In genomic region chr5:142474426-142474825, GRCh38 we compare ENCODE assay signal across 15 cellular contexts.
DNase-seq lines count a peak whose midpoint lies in the region; ATAC-seq, FAIRE-seq and TF ChIP-seq lines count a peak whose summit lies in the region.
"Had no signal": no experiment of that assay in that cellular context is flagged by ENCODE, and none has a peak within 500 bp of the region (broad histone marks: within the 10 kb centered on the region; RNA-seq: fewer than 3 reads in every experiment).

No MANE protein-coding gene starts in this region.

- TF ChIP-seq CTCF in choroid plexus epithelial cell (conservative IDR thresholded peaks at IDR 0.05; ENCODE audit: low read depth, low read length) (no peak), GM13977 (IDR thresholded peaks at IDR 0.05; ENCODE audit: extremely low read depth, insufficient read depth, missing control alignments) (no peak), D721Med (IDR thresholded peaks at IDR 0.05; ENCODE audit: insufficient read depth, missing control alignments) (no peak)

- H3K4me3 Mint-ChIP-seq in activated naive CD8-positive, alpha-beta T cell, result no peak overlapping the region
- H3K4me3 Mint-ChIP-seq in activated naive CD8-positive, alpha-beta T cell treated with anti-CD3 and anti-CD28 coated beads, Interleukin-2, amount 50 U/mL, for 24 hours, result no peak overlapping the region
- no peak overlapping the region for H3K4me3 Mint-ChIP-seq in stimulated activated effector memory CD8-positive, alpha-beta T cell treated with anti-CD3 and anti-CD28 coated beads, Interleukin-12 subunit alpha, Interleukin-12 subunit beta, amount 100 ng/mL, for 72 hours

- H3K27me3 Mint-ChIP-seq in activated naive CD8-positive, alpha-beta T cell, result peaks cover 2% of the 10 kb centered on the region
- no peaks in the 10 kb centered on the region for H3K27me3 Mint-ChIP-seq in activated naive CD8-positive, alpha-beta T cell treated with anti-CD3 and anti-CD28 coated beads, Interleukin-2, amount 50 U/mL, for 24 hours

- peaks cover 19% of the 10 kb centered on the region for H3K4me1 Mint-ChIP-seq in activated naive CD8-positive, alpha-beta T cell (ENCODE audit: low read depth)
- H3K4me1 Mint-ChIP-seq in activated naive CD8-positive, alpha-beta T cell treated with anti-CD3 and anti-CD28 coated beads, Interleukin-2, amount 50 U/mL, for 24 hours, result peaks cover 24% of the 10 kb centered on the region
- H3K4me1 Mint-ChIP-seq in stimulated activated effector memory CD8-positive, alpha-beta T cell treated with anti-CD3 and anti-CD28 coated beads, Interleukin-12 subunit alpha, Interleukin-12 subunit beta, amount 100 ng/mL, for 72 hours, result peaks cover 22% of the 10 kb centered on the region

- H3K36me3 Mint-ChIP-seq in activated naive CD8-positive, alpha-beta T cell, result peaks cover 9% of the 10 kb centered on the region
- H3K36me3 Mint-ChIP-seq in activated naive CD8-positive, alpha-beta T cell treated with anti-CD3 and anti-CD28 coated beads, Interleukin-2, amount 50 U/mL, for 24 hours (ENCODE audit: low read depth), result no peaks in the 10 kb centered on the region
- H3K36me3 Mint-ChIP-seq in stimulated activated effector memory CD8-positive, alpha-beta T cell treated with anti-CD3 and anti-CD28 coated beads, Interleukin-12 subunit alpha, Interleukin-12 subunit beta, amount 100 ng/mL, for 72 hours, result no peaks in the 10 kb centered on the region

- DNase-seq in activated naive CD8-positive, alpha-beta T cell treated with anti-CD3 and anti-CD28 coated beads, Interleukin-2, amount 50 U/mL, for 24 hours, result no peak
- peak; percentile 42 for DNase-seq in RKO (ENCODE audit: low spot score)
- DNase-seq in choroid plexus epithelial cell (ENCODE audit: low read depth), result peak; percentile 37
- DNase-seq in stimulated activated effector memory CD8-positive, alpha-beta T cell treated with anti-CD3 and anti-CD28 coated beads, Interleukin-12 subunit alpha, Interleukin-12 subunit beta, amount 100 ng/mL, for 72 hours (ENCODE audit: low spot score in 2 of 2), result no peak
- DNase-seq in GM13977 (ENCODE audit: low spot score), result no peak
- DNase-seq in D721Med (ENCODE audit: insufficient read length, low spot score), result no peak
- DNase-seq: activated gamma-delta T cell treated with Interleukin-2 at 50 U/mL for 16 hours; NCI-H1092; NCI-H2227 treated with DMSO at 0.1 percent for 48 hours; right cardiac atrium; SIG-M5; stimulated activated CD8-positive, alpha-beta memory T cell treated with anti-CD3 and anti-CD28 coated beads, Interleukin-4, amount 100 ng/mL, for 48 hours had no signal

- H3K9me3 Mint-ChIP-seq in activated naive CD8-positive, alpha-beta T cell (ENCODE audit: low read depth), result peaks cover 17% of the 10 kb centered on the region
- peaks cover 9% of the 10 kb centered on the region for H3K9me3 Mint-ChIP-seq in activated naive CD8-positive, alpha-beta T cell treated with anti-CD3 and anti-CD28 coated beads, Interleukin-2, amount 50 U/mL, for 24 hours
- H3K9me3 Mint-ChIP-seq in stimulated activated effector memory CD8-positive, alpha-beta T cell treated with anti-CD3 and anti-CD28 coated beads, Interleukin-12 subunit alpha, Interleukin-12 subunit beta, amount 100 ng/mL, for 72 hours, result peaks cover 5% of the 10 kb centered on the region

- no peak overlapping the region for H3K4me3 ChIP-seq in choroid plexus epithelial cell (ENCODE audit: low read depth, low read length)

- no peak for ATAC-seq in activated naive CD8-positive, alpha-beta T cell treated with anti-CD3 and anti-CD28 coated beads, Interleukin-2, amount 50 U/mL, for 24 hours
- no peak for ATAC-seq in stimulated activated effector memory CD8-positive, alpha-beta T cell treated with anti-CD3 and anti-CD28 coated beads, Interleukin-12 subunit alpha, Interleukin-12 subunit beta, amount 100 ng/mL, for 72 hours
- ATAC-seq in GM19467 (IDR thresholded peaks at IDR 0.05; ENCODE audit: unreplicated experiment), result no peak
- ATAC-seq: right cardiac atrium had no signal

- in situ Hi-C loops in GM13977 (cut with MboI; ENCODE audit: low pct_unique_long_range_greater_than_20kb, low sequenced_read_pairs, unreplicated experiment), result no loop called here

- H3K27ac Mint-ChIP-seq in activated naive CD8-positive, alpha-beta T cell, result peak overlapping the region; percentile 23
- no peak overlapping the region for H3K27ac Mint-ChIP-seq in activated naive CD8-positive, alpha-beta T cell treated with anti-CD3 and anti-CD28 coated beads, Interleukin-2, amount 50 U/mL, for 24 hours
- peak overlapping the region; percentile 89 for H3K27ac Mint-ChIP-seq in stimulated activated effector memory CD8-positive, alpha-beta T cell treated with anti-CD3 and anti-CD28 coated beads, Interleukin-12 subunit alpha, Interleukin-12 subunit beta, amount 100 ng/mL, for 72 hours

- no peak for FAIRE-seq in D721Med (lab: Jason Lieb, UNC)
- FAIRE-seq: GM18507 had no signal

Comparison
In these comparisons a context has a peak if more than half of its experiments do, and no peak if none do; other contexts are left out.
1. DNase-seq: peak in RKO (single experiment) and choroid plexus epithelial cell (single experiment); none in activated naive CD8-positive, alpha-beta T cell treated with anti-CD3 and anti-CD28 coated beads, Interleukin-2, amount 50 U/mL, for 24 hours (single experiment), stimulated activated effector memory CD8-positive, alpha-beta T cell treated with anti-CD3 and anti-CD28 coated beads, Interleukin-12 subunit alpha, Interleukin-12 subunit beta, amount 100 ng/mL, for 72 hours (0 of 2), GM13977 (single experiment) and D721Med (single experiment).